In genomic region chr13:23697772-23698313, GRCh38 we compare ENCODE assay signal across 26 cellular contexts.
A peak's percentile ranks its signal among the peaks of the same experiment; 100 is the strongest.
DNase-seq lines count a peak whose midpoint lies in the region; ATAC-seq and TF ChIP-seq lines count a peak whose summit lies in the region.
"Had no signal": no experiment of that assay in that cellular context is flagged by ENCODE, and none has a peak within 500 bp of the region (broad histone marks: within the 10 kb centered on the region; RNA-seq: fewer than 3 reads in every experiment).

No MANE protein-coding gene starts in this region.

- H2AFZ ChIP-seq in IMR-90 (replicated peaks; ENCODE audit: low read length, poor library complexity): no peak overlapping the region
- no peak overlapping the region for H2AFZ ChIP-seq in mesenchymal stem cell (ENCODE audit: low read depth, low read length)

- no peak overlapping the region for H3K4me3 Mint-ChIP-seq in activated naive CD8-positive, alpha-beta T cell
- H3K4me3 Mint-ChIP-seq in activated naive CD8-positive, alpha-beta T cell treated with anti-CD3 and anti-CD28 coated beads for 36 hours: no peak overlapping the region

- no TSS peak for BruUV-seq in IMR-90 (replicated peaks; lab: Mats Ljungman, UMichigan)

- no peak overlapping the region for H2BK15ac ChIP-seq in IMR-90 (ENCODE audit: low read depth, low read length)
- H2BK15ac ChIP-seq in mesenchymal stem cell (ENCODE audit: low read depth, poor library complexity, severe bottlenecking): no peak overlapping the region

- H2AK9ac ChIP-seq in IMR-90 (replicated peaks; ENCODE audit: low read depth, low read length, poor library complexity): no peak overlapping the region

- H3K4me3 ChIP-seq in IMR-90 (ENCODE audit: insufficient read depth, low read depth, low read length) (no peak overlapping the region), mesenchymal stem cell (ENCODE audit: insufficient read depth in 1 of 2, low read depth in 1 of 2, low read length in 2 of 2) (no peak overlapping the region), stomach (no peak overlapping the region)
- H3K4me3 ChIP-seq: SK-N-MC had no signal

- no peak for TF ChIP-seq RAD21 in IMR-90 (IDR thresholded peaks at IDR 0.05; ENCODE audit: low read length)

- DNase-seq in activated naive CD8-positive, alpha-beta T cell treated with anti-CD3 and anti-CD28 coated beads for 36 hours: no peak
- DNase-seq in IMR-90 (no peak), mesenchymal stem cell (no peak), stomach (no peak), AG20443 (ENCODE audit: low spot score) (no peak), NAMALWA (ENCODE audit: low spot score) (no peak)
- DNase-seq: 8988T; AML-193; C1 segment of cervical spinal cord; EL; GF-D8; GOT3; HCEC 1CT; NCI-H1105; NCI-H146; NCI-H2029; NCI-H2227 treated with DMSO at 0.1 percent for 48 hours; NCI-H510A; NCI-H748 treated with DMSO at 0.1 percent for 48 hours; NK-92 treated with Interleukin-12 subunit alpha and Interleukin-12 subunit beta, amount 100 ng/mL, for 24 hours; SHP77 treated with DMSO at 0.1 percent for 48 hours had no signal

- H3K9me1 ChIP-seq in IMR-90 (ENCODE audit: insufficient read depth, low read length): no peaks in the 10 kb centered on the region

- H4K8ac ChIP-seq in IMR-90 (ENCODE audit: low read depth in 2 of 2, low read length in 2 of 2): peak overlapping the region in 1 of 2 experiments; percentile 4; a peak in 1 of 4 replicates
- H4K8ac ChIP-seq in mesenchymal stem cell (ENCODE audit: low read length): no peak overlapping the region

- no peaks in the 10 kb centered on the region for H3K36me3 Mint-ChIP-seq in activated naive CD8-positive, alpha-beta T cell
- H3K36me3 Mint-ChIP-seq in activated naive CD8-positive, alpha-beta T cell treated with anti-CD3 and anti-CD28 coated beads for 36 hours: no peaks in the 10 kb centered on the region

- H2BK20ac ChIP-seq in IMR-90 (ENCODE audit: low read depth, low read length): no peak overlapping the region

- intact Hi-C loops in IMR-90 (cut with micrococcal nuclease): no loop called here
- intact Hi-C loops in stomach (cut with DNase I; ENCODE audit: low total_unique reads): no loop called here

- H3K4me1 ChIP-seq in IMR-90 (ENCODE audit: control insufficient read depth, insufficient read depth, low read length) (peaks cover 7% of the 10 kb centered on the region), mesenchymal stem cell (ENCODE audit: control insufficient read depth, insufficient read depth, low read depth, low read length) (peaks cover 23% of the 10 kb centered on the region), stomach (peaks cover 9 to 34% (median 19%) of the 10 kb centered on the region in 4 donors)

- H2BK120ac ChIP-seq in IMR-90 (ENCODE audit: low read depth, low read length) (peak overlapping the region; percentile 10), mesenchymal stem cell (ENCODE audit: low read depth, low read length) (no peak overlapping the region)

- peak overlapping the region; percentile 35; the same call in 1 of the 2 replicates for H3K18ac ChIP-seq in IMR-90 (ENCODE audit: low read depth, low read length)
- H3K18ac ChIP-seq in mesenchymal stem cell (ENCODE audit: low read depth in 1 of 2, low read length in 2 of 2): no peak overlapping the region

- H3K36me3 ChIP-seq in IMR-90 (ENCODE audit: control insufficient read depth, insufficient read depth, low read length) (no peaks in the 10 kb centered on the region), mesenchymal stem cell (ENCODE audit: control insufficient read depth in 1 of 2, insufficient read depth in 2 of 2, low read depth in 1 of 2, low read length in 2 of 2) (no peaks in the 10 kb centered on the region), stomach (no peaks in the 10 kb centered on the region)

- H3K9me3 ChIP-seq in IMR-90 (ENCODE audit: control insufficient read depth, insufficient read depth, low read length) (no peaks in the 10 kb centered on the region), mesenchymal stem cell (ENCODE audit: control insufficient read depth, low read length) (no peaks in the 10 kb centered on the region), stomach (no peaks in the 10 kb centered on the region)

- dilution Hi-C loops in IMR-90 (cut with HindIII; ENCODE audit: low sequenced_read_pairs, unreplicated experiment): no loop called here

- no peaks in the 10 kb centered on the region for H3K9me3 Mint-ChIP-seq in activated naive CD8-positive, alpha-beta T cell (ENCODE audit: low read depth)
- H3K9me3 Mint-ChIP-seq in activated naive CD8-positive, alpha-beta T cell treated with anti-CD3 and anti-CD28 coated beads for 36 hours: no peaks in the 10 kb centered on the region

- H3K4ac ChIP-seq in IMR-90 (ENCODE audit: low read depth, low read length) (no peak overlapping the region), mesenchymal stem cell (ENCODE audit: low read depth in 1 of 2, low read length in 2 of 2) (no peak overlapping the region)

- H4K20me1 ChIP-seq in IMR-90 (ENCODE audit: insufficient read depth, low read length): no peaks in the 10 kb centered on the region

- H3K23ac ChIP-seq in IMR-90 (ENCODE audit: low read depth, low read length): no peak overlapping the region; the same call in 1 of the 2 replicates
- no peak overlapping the region for H3K23ac ChIP-seq in mesenchymal stem cell (ENCODE audit: low read length in 2 of 2)

- H3K4me1 Mint-ChIP-seq in activated naive CD8-positive, alpha-beta T cell (ENCODE audit: low read depth): peaks cover 21% of the 10 kb centered on the region
- peaks cover 17% of the 10 kb centered on the region for H3K4me1 Mint-ChIP-seq in activated naive CD8-positive, alpha-beta T cell treated with anti-CD3 and anti-CD28 coated beads for 36 hours

- H4K91ac ChIP-seq in IMR-90 (ENCODE audit: insufficient read depth, low read depth, low read length) (no peak overlapping the region), mesenchymal stem cell (ENCODE audit: low read length) (no peak overlapping the region)

- in situ Hi-C loops in IMR-90 (cut with MboI; ENCODE audit: low sequenced_read_pairs): no loop called here

- no peaks in the 10 kb centered on the region for H3K27me3 ChIP-seq in IMR-90 (ENCODE audit: control insufficient read depth, insufficient read depth, low read length)
- no peaks in the 10 kb centered on the region for H3K27me3 ChIP-seq in mesenchymal stem cell (ENCODE audit: control insufficient read depth in 1 of 2, insufficient read depth in 1 of 2, low read length in 2 of 2)
- no peaks in the 10 kb centered on the region for H3K27me3 ChIP-seq in stomach

- CTCF ChIA-PET in IMR-90 (lab: Yijun Ruan, JAX): no interaction called here

- no peak overlapping the region for H3K27ac ChIP-seq in IMR-90 (ENCODE audit: insufficient read depth, low read length)
- no peak overlapping the region for H3K27ac ChIP-seq in mesenchymal stem cell (ENCODE audit: low read length, poor library complexity, severe bottlenecking)
- peak overlapping the region in 3 of 5 donors; percentile 19 to 60 (median 32) for H3K27ac ChIP-seq in stomach
- H3K27ac ChIP-seq: KMS-11, RWPE1, SK-N-MC had no signal

- no CpG with 5 or more reads among the region's 1 CpG for WGBS in IMR-90 (ENCODE audit: extremely low coverage in 2 of 2, insufficient read length in 1 of 2), 2 experiments
- WGBS in mesenchymal stem cell: no CpG with 5 or more reads among the region's 1 CpG
- WGBS in stomach, 5 donors: 9 to 35% (median 24%) methylated on average over 1 of the region's 1 CpG

- H3K14ac ChIP-seq in IMR-90 (replicated peaks; ENCODE audit: low read depth, low read length) (no peak overlapping the region), mesenchymal stem cell (ENCODE audit: low read length in 2 of 2) (no peak overlapping the region)

- TF ChIP-seq CTCF in IMR-90 (conservative IDR thresholded peaks at IDR 0.05; ENCODE audit: low read depth, low read length) (no peak), stomach (IDR thresholded peaks at IDR 0.05) (no peak)

- POLR2A ChIA-PET in IMR-90 (lab: Charles Lee; ENCODE audit: unreplicated experiment): no interaction called here

- no peak for TF ChIP-seq POLR2A in IMR-90 (IDR thresholded peaks at IDR 0.05; ENCODE audit: low read depth, low read length)
- no peak for TF ChIP-seq POLR2A in stomach (IDR thresholded peaks at IDR 0.05)

- ATAC-seq in IMR-90 (ENCODE audit: low read depth) (no peak), GM21367 (IDR thresholded peaks at IDR 0.05; ENCODE audit: unreplicated experiment) (no peak)

- no peak overlapping the region for H3K9ac ChIP-seq in IMR-90 (ENCODE audit: low read depth, low read length)
- H3K9ac ChIP-seq in mesenchymal stem cell (ENCODE audit: low read length): no peak overlapping the region
- H3K9ac ChIP-seq: KMS-11 had no signal

- H2BK12ac ChIP-seq in mesenchymal stem cell (ENCODE audit: low read length in 2 of 2): no peak overlapping the region

- no peak for TF ChIP-seq EP300 in stomach (IDR thresholded peaks at IDR 0.05)

- H2AK5ac ChIP-seq in IMR-90 (ENCODE audit: low read depth, low read length): no peak overlapping the region
- peak overlapping the region; percentile 50 for H2AK5ac ChIP-seq in mesenchymal stem cell (ENCODE audit: low read length, severe bottlenecking)

- H3K4me2 ChIP-seq in IMR-90 (ENCODE audit: low read depth, low read length): no peak overlapping the region
- H3K4me2 ChIP-seq in mesenchymal stem cell (ENCODE audit: low read length, poor library complexity, severe bottlenecking): no peak overlapping the region
- H3K4me2 ChIP-seq: KMS-11 had no signal

- no peak overlapping the region for H3K56ac ChIP-seq in IMR-90 (ENCODE audit: extremely low read depth, insufficient read depth, low read length)

- H3K27me3 Mint-ChIP-seq in activated naive CD8-positive, alpha-beta T cell: no peaks in the 10 kb centered on the region
- H3K27me3 Mint-ChIP-seq in activated naive CD8-positive, alpha-beta T cell treated with anti-CD3 and anti-CD28 coated beads for 36 hours: no peaks in the 10 kb centered on the region

- H3K27ac Mint-ChIP-seq in activated naive CD8-positive, alpha-beta T cell: peak overlapping the region; percentile 18
- H3K27ac Mint-ChIP-seq in activated naive CD8-positive, alpha-beta T cell treated with anti-CD3 and anti-CD28 coated beads for 36 hours: no peak overlapping the region

- no peaks in the 10 kb centered on the region for H3K79me1 ChIP-seq in IMR-90 (ENCODE audit: low read depth in 1 of 2, low read length in 2 of 2)
- no peaks in the 10 kb centered on the region for H3K79me1 ChIP-seq in mesenchymal stem cell (replicated peaks; ENCODE audit: low read length, poor library complexity, severe bottlenecking)

- no peak overlapping the region for H2BK5ac ChIP-seq in IMR-90 (ENCODE audit: low read depth, low read length, poor library complexity, severe bottlenecking)
- no peak overlapping the region for H2BK5ac ChIP-seq in mesenchymal stem cell (ENCODE audit: low read depth, low read length, poor library complexity, severe bottlenecking)

- peak overlapping the region; percentile 52; the same call in 1 of the 2 replicates for H4K5ac ChIP-seq in IMR-90 (ENCODE audit: low read depth, low read length)

TF ChIP-seq in IMR-90, 13 proteins besides CTCF, POLR2A, EP300 and RAD21 (continues in another document):
- TF ChIP-seq RFX5 (IDR thresholded peaks at IDR 0.05; ENCODE audit: low read depth, low read length) (no peak), BHLHE40 (IDR thresholded peaks at IDR 0.05; ENCODE audit: low read depth, low read length) (no peak), MAZ (IDR thresholded peaks at IDR 0.05; ENCODE audit: borderline replicate concordance, low read depth, low read length) (no peak), FOS (IDR thresholded peaks at IDR 0.05; ENCODE audit: low read depth, low read length) (no peak), SMC3 (IDR thresholded peaks at IDR 0.05; ENCODE audit: low read depth, low read length) (no peak), MAFK (IDR thresholded peaks at IDR 0.05; ENCODE audit: low read depth, low read length) (no peak)

Comparison
In these comparisons a context has a peak if more than half of its experiments do, and no peak if none do; other contexts are left out.
1. H3K27ac ChIP-seq: peak in stomach (3 of 5); none in IMR-90 (single experiment) and mesenchymal stem cell (single experiment).